Comparison of ENCODE assay signal across 8 cellular contexts in the genomic region with DNA sequence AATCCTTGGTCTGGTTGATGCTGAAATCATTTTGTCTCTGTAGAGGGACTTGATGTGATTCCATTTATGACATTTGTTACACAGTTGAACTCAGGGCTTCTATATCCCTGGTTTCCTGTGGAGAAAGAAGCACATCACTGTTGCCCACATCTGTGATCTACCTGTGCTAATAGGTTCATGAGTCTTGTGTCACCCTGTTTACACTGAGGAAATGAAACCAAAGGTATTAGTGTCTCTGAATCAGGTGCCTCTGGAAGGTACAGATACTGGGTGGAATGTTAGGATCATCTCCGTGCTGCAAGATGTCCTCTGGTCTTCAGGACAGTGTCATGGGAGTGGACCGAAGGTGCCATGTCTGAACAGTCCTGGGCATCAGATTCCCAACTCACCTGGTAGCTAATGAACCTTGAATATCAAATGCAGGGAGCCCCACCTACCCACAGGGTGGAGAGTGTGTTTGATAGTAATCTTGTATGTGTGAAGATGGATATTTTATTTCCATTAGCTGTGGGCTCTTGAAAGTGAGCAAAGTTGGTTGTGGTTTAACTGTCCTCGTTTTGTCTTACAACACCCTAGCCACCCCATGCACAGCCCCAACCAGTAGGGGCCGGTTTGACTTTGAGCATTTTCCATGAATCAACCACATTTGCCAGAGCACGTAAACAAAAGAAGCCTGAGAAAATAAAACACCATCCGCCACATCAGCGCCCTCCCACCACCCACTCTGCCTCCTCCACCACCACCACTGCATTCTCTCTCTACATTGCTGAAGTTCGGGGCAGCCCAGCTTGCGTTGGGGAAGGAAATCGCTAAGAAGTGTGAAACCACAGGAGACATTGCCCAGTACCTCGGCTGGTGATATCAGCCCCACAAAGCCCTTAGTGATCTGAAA. TPM values are rescaled to one million over a fixed set of nuclear protein-coding genes. Genes with fewer than 3 reads are reported as not detected.
DNase-seq lines count a peak whose midpoint lies in the region; ATAC-seq, FAIRE-seq and TF ChIP-seq lines count a peak whose summit lies in the region.

No MANE protein-coding gene starts in this region.

- H4K20me1 ChIP-seq in osteoblast (ENCODE audit: insufficient read depth, low read length): peaks cover 4% of the 10 kb centered on the region

- no peaks in the 10 kb centered on the region for H3K79me2 ChIP-seq in osteoblast (ENCODE audit: insufficient read depth, low read length)

- peaks cover 24% of the 10 kb centered on the region for H3K36me3 ChIP-seq in RWPE2 (ENCODE audit: low read depth)
- peaks cover 20% of the 10 kb centered on the region for H3K36me3 ChIP-seq in osteoblast (ENCODE audit: insufficient read depth, low read length)

- no peak overlapping the region for H3K27ac ChIP-seq in RWPE2 (ENCODE audit: poor library complexity, severe bottlenecking)
- H3K27ac ChIP-seq in osteoblast (ENCODE audit: low read depth, low read length): no peak overlapping the region

- no peak for TF ChIP-seq POLR2A in GM12892 (IDR thresholded peaks at IDR 0.05; ENCODE audit: low read depth, low read length)

- H3K4me1 ChIP-seq in RWPE2 (ENCODE audit: insufficient read depth, poor library complexity, severe bottlenecking) (no peaks in the 10 kb centered on the region), osteoblast (ENCODE audit: insufficient read depth, low read length) (no peaks in the 10 kb centered on the region)

- peak; percentile 24 for FAIRE-seq in GM12892 (lab: Jason Lieb, UNC)

- DNase-seq in GM12892 (ENCODE audit: insufficient read length) (no peak), RWPE2 (ENCODE audit: low spot score) (no peak), osteoblast (ENCODE audit: insufficient read length, low spot score, missing footprints) (no peak), NCI-H128 (lab: John Stamatoyannopoulos, UW; ENCODE audit: unreplicated experiment) (no peak), head of caudate nucleus (no peak), globus pallidus (ENCODE audit: low spot score) (no peak)
- peak; percentile 87 for DNase-seq in activated effector memory CD4-positive, alpha-beta T cell treated with anti-CD3 and anti-CD28 coated beads, Interleukin-2, amount 50 U/mL, for 16 hours

- no peak overlapping the region for H3K4me3 ChIP-seq in RWPE2 (ENCODE audit: severe bottlenecking)
- no peak overlapping the region for H3K4me3 ChIP-seq in osteoblast (ENCODE audit: insufficient read depth, low read length)

- ATAC-seq in HG02763 (IDR thresholded peaks at IDR 0.05; ENCODE audit: unreplicated experiment) (peak; percentile 83), RWPE2 (ENCODE audit: low read depth) (peak; percentile 17; the same call in 2 of the 3 replicates)

- H2AFZ ChIP-seq in osteoblast (ENCODE audit: low read length): peak overlapping the region; percentile 36

- TF ChIP-seq CTCF in RWPE2 (IDR thresholded peaks at IDR 0.05; ENCODE audit: poor library complexity, severe bottlenecking): no peak
- TF ChIP-seq CTCF in osteoblast (IDR thresholded peaks at IDR 0.05; ENCODE audit: extremely low read depth, low read depth, low read length): no peak

- H3K27me3 ChIP-seq in RWPE2 (ENCODE audit: insufficient read depth, poor library complexity, severe bottlenecking) (no peaks in the 10 kb centered on the region), osteoblast (ENCODE audit: insufficient read depth, low read length) (no peaks in the 10 kb centered on the region)

- intact Hi-C loops in head of caudate nucleus (cut with DNase I): no loop called here

- H3K9me3 ChIP-seq in RWPE2 (ENCODE audit: severe bottlenecking) (no peaks in the 10 kb centered on the region), osteoblast (ENCODE audit: low read depth, low read length) (no peaks in the 10 kb centered on the region)

- H3K4me2 ChIP-seq in osteoblast (ENCODE audit: insufficient read depth, low read length): peak overlapping the region; percentile 46

RNA-seq across cellular contexts. Expression of a gene that starts 54.7 kb away (rescaled TPM):
- polyA plus RNA-seq in GM12892 (2012; ENCODE audit: missing spikeins): 41.7 TPM
- total RNA-seq in osteoblast: 60.4 and 63.3 TPM in 2 replicates
